1 cellular context compared by ENCODE assay signal in the genomic region with DNA sequence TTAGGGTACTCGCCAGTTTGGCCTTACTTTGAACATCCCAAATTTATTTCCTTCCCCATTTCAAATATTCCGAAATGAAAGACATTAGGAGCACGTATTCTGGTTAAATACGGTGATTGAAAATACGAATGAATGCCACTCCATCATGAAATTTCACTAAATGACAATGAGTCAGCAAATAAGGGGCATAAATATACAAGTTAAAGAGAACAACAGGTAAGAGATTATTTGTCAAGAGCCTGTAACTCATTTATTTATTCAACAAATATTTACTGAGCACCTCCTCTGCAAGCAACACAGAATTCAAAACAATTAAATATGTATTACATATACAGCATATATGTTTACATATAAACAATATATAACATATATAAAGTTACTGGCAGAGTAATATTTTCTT.
A peak's percentile ranks its signal among the peaks of the same experiment; 100 is the strongest.
TF ChIP-seq lines count a peak whose summit lies in the region.

No MANE protein-coding gene starts in this region.

TF ChIP-seq in IMR-90, 13 proteins besides CTCF, POLR2A, EP300 and RAD21 (continued from another document):
- TF ChIP-seq, protein P1, sequence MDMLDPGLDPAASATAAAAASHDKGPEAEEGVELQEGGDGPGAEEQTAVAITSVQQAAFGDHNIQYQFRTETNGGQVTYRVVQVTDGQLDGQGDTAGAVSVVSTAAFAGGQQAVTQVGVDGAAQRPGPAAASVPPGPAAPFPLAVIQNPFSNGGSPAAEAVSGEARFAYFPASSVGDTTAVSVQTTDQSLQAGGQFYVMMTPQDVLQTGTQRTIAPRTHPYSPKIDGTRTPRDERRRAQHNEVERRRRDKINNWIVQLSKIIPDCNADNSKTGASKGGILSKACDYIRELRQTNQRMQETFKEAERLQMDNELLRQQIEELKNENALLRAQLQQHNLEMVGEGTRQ (IDR thresholded peaks at IDR 0.05; ENCODE audit: low read depth, low read length) = no peak
- TF ChIP-seq MXI1 (IDR thresholded peaks at IDR 0.05; ENCODE audit: borderline replicate concordance, low read depth, low read length) (no peak), MAZ (IDR thresholded peaks at IDR 0.05; ENCODE audit: borderline replicate concordance, low read depth, low read length) (no peak), NFE2L2 (IDR thresholded peaks at IDR 0.05; ENCODE audit: low read depth, low read length) (peak; percentile 78)
TF ChIP-seq in IMR-90: peak in this region for 2.
